In the genomic region with DNA sequence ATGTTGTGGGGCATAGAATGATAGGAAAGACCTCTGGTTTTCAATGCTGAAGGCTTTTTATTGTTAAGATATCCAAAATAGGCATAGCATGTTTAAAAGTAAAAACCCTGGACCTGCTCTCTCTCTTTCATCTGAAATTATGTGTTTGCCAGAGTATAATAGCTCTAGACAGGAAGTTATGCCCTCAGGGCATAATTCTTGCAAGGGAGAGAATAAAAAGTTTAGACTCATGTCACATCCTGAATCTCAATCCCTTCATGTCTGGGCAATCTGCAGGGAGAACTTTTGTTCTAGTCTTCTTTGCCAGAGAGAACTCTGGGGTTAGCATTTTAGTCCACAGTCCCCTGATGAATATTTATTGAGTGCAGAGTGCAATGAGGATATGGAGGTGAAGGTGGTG, we compare ENCODE assay signal across 28 cellular contexts.
DNase-seq lines count a peak whose midpoint lies in the region; ATAC-seq, FAIRE-seq and TF ChIP-seq lines count a peak whose summit lies in the region.
"Had no signal": no experiment of that assay in that cellular context is flagged by ENCODE, and none has a peak within 500 bp of the region (broad histone marks: within the 10 kb centered on the region; RNA-seq: fewer than 3 reads in every experiment).

No MANE protein-coding gene starts in this region.

- H3K9me3 ChIP-seq in small intestine (ENCODE audit: control insufficient read depth, low read depth) (no peaks in the 10 kb centered on the region), MM.1S (replicated peaks; ENCODE audit: insufficient read depth, low read length) (no peaks in the 10 kb centered on the region)
- H3K9me3 ChIP-seq: upper lobe of right lung had no signal

- no peaks in the 10 kb centered on the region for H3K79me2 ChIP-seq in MM.1S (ENCODE audit: low read length)

- no peak overlapping the region for H3K4me2 ChIP-seq in MM.1S (ENCODE audit: low read depth, low read length)

- H4K20me1 ChIP-seq in MM.1S (ENCODE audit: insufficient read depth, low read length) = no peaks in the 10 kb centered on the region

- no peaks in the 10 kb centered on the region for H3K27me3 ChIP-seq in small intestine (ENCODE audit: control insufficient read depth in 2 of 2, insufficient read depth in 2 of 2, low read length in 2 of 2)
- H3K27me3 ChIP-seq in MM.1S (replicated peaks; ENCODE audit: insufficient read depth, low read length) = no peaks in the 10 kb centered on the region
- H3K27me3 ChIP-seq: brain microvascular endothelial cell, upper lobe of right lung had no signal

- H3K4me1 ChIP-seq in small intestine (ENCODE audit: control insufficient read depth in 2 of 2, insufficient read depth in 1 of 2, low read depth in 1 of 2, low read length in 1 of 2) = no peaks in the 10 kb centered on the region
- no peaks in the 10 kb centered on the region for H3K4me1 ChIP-seq in MM.1S (ENCODE audit: low read length)
- H3K4me1 ChIP-seq: upper lobe of right lung had no signal

- H3K4me3 ChIP-seq in small intestine (ENCODE audit: low read depth in 1 of 2, low read length in 2 of 2) (no peak overlapping the region), MM.1S (ENCODE audit: low read length) (no peak overlapping the region)
- H3K4me3 ChIP-seq: upper lobe of right lung had no signal

- TF ChIP-seq CTCF in MM.1S (IDR thresholded peaks at IDR 0.05; ENCODE audit: low read length) = no peak

- H3K9me2 ChIP-seq in MM.1S (replicated peaks; ENCODE audit: insufficient read depth, low read length) = no peaks in the 10 kb centered on the region

- peak; percentile 21 to 29 for DNase-seq in NCI-H2081 (lab: John Stamatoyannopoulos, UW)
- DNase-seq in NCI-H2081 treated with DMSO at 0.1 percent for 48 hours (lab: John Stamatoyannopoulos, UW) = no peak
- peak; percentile 96 for DNase-seq in NCI-H69 (lab: John Stamatoyannopoulos, UW)
- peak; percentile 7 for DNase-seq in small intestine
- no peak for DNase-seq in NCI-H1694 (lab: John Stamatoyannopoulos, UW)
- no peak for DNase-seq in MM.1S
- DNase-seq in activated CD4-positive, CD25-positive, alpha-beta regulatory T cell (lab: John Stamatoyannopoulos, UW) = no peak
- DNase-seq: 8988T; activated CD4-positive, alpha-beta T cell treated with anti-CD3 and anti-CD28 coated beads for 48 hours; activated naive CD4-positive, alpha-beta T cell treated with anti-CD3 and anti-CD28 coated beads, Interleukin-2, amount 50 U/mL, for 16 hours; amniotic stem cell; brain microvascular endothelial cell; GDM1; HCEC 1CT; Karpas-422; kidney; naive B cell; NCI-H187; NCI-H345; NCI-H82; occipital lobe; RPMI8226; stimulated activated naive CD4-positive, alpha-beta T cell; T-cell; upper lobe of right lung; WERI-Rb-1 had no signal

- FAIRE-seq in small intestine (lab: Jason Lieb, UNC) = no peak
- FAIRE-seq: kidney had no signal

- no peaks in the 10 kb centered on the region for H3K36me3 ChIP-seq in small intestine (ENCODE audit: control insufficient read depth in 2 of 2, insufficient read depth in 2 of 2, low read length in 2 of 2)
- no peaks in the 10 kb centered on the region for H3K36me3 ChIP-seq in MM.1S (replicated peaks; ENCODE audit: insufficient read depth, low read length)
- H3K36me3 ChIP-seq: brain microvascular endothelial cell, upper lobe of right lung, WERI-Rb-1 had no signal

- H2AFZ ChIP-seq in MM.1S (ENCODE audit: low read length) = no peak overlapping the region

- H3K9ac ChIP-seq in MM.1S (ENCODE audit: low read length) = no peak overlapping the region

- peak; percentile 26 for ATAC-seq in esophagus mucosa
- ATAC-seq: activated T-helper 17 cell treated with anti-CD3 and anti-CD28 coated beads, Interleukin-2, amount 50 U/mL, for 72 hours; T-cell; upper lobe of right lung had no signal

- no peaks in the 10 kb centered on the region for H3F3A ChIP-seq in MM.1S (ENCODE audit: insufficient read depth, low read length)

- H3K27ac ChIP-seq in small intestine (ENCODE audit: low read depth in 1 of 2, low read length in 1 of 2) (no peak overlapping the region), MM.1S (ENCODE audit: low read length) (no peak overlapping the region)
- H3K27ac ChIP-seq: brain microvascular endothelial cell, upper lobe of right lung, WERI-Rb-1 had no signal

Comparison
In these comparisons a context has a peak if more than half of its experiments do, and no peak if none do; other contexts are left out.
1. DNase-seq: peak in NCI-H2081 (2 of 2), NCI-H69 (single experiment) and small intestine (single experiment); none in NCI-H2081 treated with DMSO at 0.1 percent for 48 hours (single experiment), NCI-H1694 (single experiment), MM.1S (single experiment) and activated CD4-positive, CD25-positive, alpha-beta regulatory T cell (0 of 4).